In genomic region chr19:1855040-1855827, GRCh38 we compare ENCODE assay signal across 8 cellular contexts. TPM values are rescaled to one million over a fixed set of nuclear protein-coding genes. Genes with fewer than 3 reads are reported as not detected.
A peak's percentile ranks its signal among the peaks of the same experiment; 100 is the strongest.
DNase-seq lines count a peak whose midpoint lies in the region; ATAC-seq and TF ChIP-seq lines count a peak whose summit lies in the region.

No MANE protein-coding gene starts in this region.

- peak in 3 of 4 donors; percentile 21 to 85 (median 71) for TF ChIP-seq POLR2A in esophagus squamous epithelium (IDR thresholded peaks at IDR 0.05)

- H3K36me3 Mint-ChIP-seq in naive thymus-derived CD8-positive, alpha-beta T cell = no peaks in the 10 kb centered on the region

- intact Hi-C loops in esophagus squamous epithelium (cut with DNase I) = no loop called here

- H3K36me3 ChIP-seq in esophagus squamous epithelium = peaks cover 0 to 7% (median 0%) of the 10 kb centered on the region in 3 donors

- H3K4me1 ChIP-seq in esophagus squamous epithelium = peaks cover 73 to 93% (median 85%) of the 10 kb centered on the region in 3 donors

- H3K9me3 ChIP-seq in esophagus squamous epithelium = no peaks in the 10 kb centered on the region

- peaks cover 24 to 70% (median 67%) of the 10 kb centered on the region in 4 donors for H3K4me1 Mint-ChIP-seq in naive thymus-derived CD8-positive, alpha-beta T cell
- H3K4me1 Mint-ChIP-seq in stimulated activated naive CD8-positive, alpha-beta T cell treated with anti-CD3 and anti-CD28 coated beads, Interleukin-15, amount 100 ng/mL, for 72 hours = peaks cover 86% of the 10 kb centered on the region

- in situ Hi-C loops in GM13976 (cut with MboI; ENCODE audit: low sequenced_read_pairs, unreplicated experiment) = no loop called here

- H3K9me3 Mint-ChIP-seq in naive thymus-derived CD8-positive, alpha-beta T cell = no peaks in the 10 kb centered on the region
- H3K9me3 Mint-ChIP-seq in stimulated activated naive CD8-positive, alpha-beta T cell treated with anti-CD3 and anti-CD28 coated beads, Interleukin-15, amount 100 ng/mL, for 72 hours = no peaks in the 10 kb centered on the region

- 0 to 4% methylated on average over 5 to 18 of the region's 33 CpGs for WGBS in esophagus squamous epithelium, 2 donors

- H3K4me3 ChIP-seq in esophagus squamous epithelium = peak overlapping the region; percentile 14 to 78 (median 53)

- peak; percentile 95 for DNase-seq in GM13976 (ENCODE audit: low spot score)
- DNase-seq in OCI-M2 (lab: John Stamatoyannopoulos, UW; ENCODE audit: unreplicated experiment) = peak; percentile 34
- DNase-seq in activated T-cell treated with anti-CD3 and anti-CD28 coated beads, Interleukin-2, amount 50 U/mL, for 48 hours = peak; percentile 89 to 93
- DNase-seq in esophagus squamous epithelium (lab: John Stamatoyannopoulos, UW) = peak; percentile 66
- peak; percentile 65 to 92 (median 70) for DNase-seq in naive thymus-derived CD8-positive, alpha-beta T cell
- DNase-seq in stimulated activated naive CD8-positive, alpha-beta T cell treated with anti-CD3 and anti-CD28 coated beads, Interleukin-15, amount 100 ng/mL, for 72 hours = peak; percentile 81 to 90

- POLR2A ChIA-PET in naive thymus-derived CD8-positive, alpha-beta T cell (lab: Charles Lee) = interaction anchor here (0.6 to 4.9 kb wide), 12 partner anchors 9 to 295 kb away, joined by 3 to 35 read pairs (median 6); partner anchors contain the start of gene ABHD17A

- H3K27me3 ChIP-seq in esophagus squamous epithelium = no peaks in the 10 kb centered on the region

- H3K27ac Mint-ChIP-seq in naive thymus-derived CD8-positive, alpha-beta T cell = peak overlapping the region; percentile 84 to 98 (median 92)
- peak overlapping the region; percentile 59 to 85 for H3K27ac Mint-ChIP-seq in stimulated activated naive CD8-positive, alpha-beta T cell treated with anti-CD3 and anti-CD28 coated beads, Interleukin-15, amount 100 ng/mL, for 72 hours

- peak overlapping the region; percentile 92 to 97 (median 96) for H3K27ac ChIP-seq in esophagus squamous epithelium

- no peaks in the 10 kb centered on the region for H3K27me3 Mint-ChIP-seq in naive thymus-derived CD8-positive, alpha-beta T cell
- no peaks in the 10 kb centered on the region for H3K27me3 Mint-ChIP-seq in stimulated activated naive CD8-positive, alpha-beta T cell treated with anti-CD3 and anti-CD28 coated beads, Interleukin-15, amount 100 ng/mL, for 72 hours

- ATAC-seq in HG03095 (IDR thresholded peaks at IDR 0.05; ENCODE audit: unreplicated experiment) = peak; percentile 39
- ATAC-seq in naive thymus-derived CD8-positive, alpha-beta T cell = peak; percentile 49 to 54
- ATAC-seq in stimulated activated naive CD8-positive, alpha-beta T cell treated with anti-CD3 and anti-CD28 coated beads, Interleukin-15, amount 100 ng/mL, for 72 hours = peak; percentile 81
- ATAC-seq in GM21447 (IDR thresholded peaks at IDR 0.05; ENCODE audit: unreplicated experiment) = no peak

- peak overlapping the region; percentile 78 to 98 (median 85) for H3K4me3 Mint-ChIP-seq in naive thymus-derived CD8-positive, alpha-beta T cell
- H3K4me3 Mint-ChIP-seq in stimulated activated naive CD8-positive, alpha-beta T cell treated with anti-CD3 and anti-CD28 coated beads, Interleukin-15, amount 100 ng/mL, for 72 hours = peak overlapping the region; percentile 89 to 92

- TF ChIP-seq CTCF in GM13976 (IDR thresholded peaks at IDR 0.05; ENCODE audit: borderline replicate concordance, control extremely low read depth, extremely low read depth, insufficient read depth, missing control alignments) (no peak), esophagus squamous epithelium (IDR thresholded peaks at IDR 0.05) (peak in 2 of 6 experiments; percentile 5 to 10)

RNA-seq across cellular contexts. Expression of gene REXO1, which starts 7.0 kb away (rescaled TPM):
- 10 to 100 TPM in 3 of 4 donors, 1 to 10 TPM in 1; 7.5 to 16.4 (median 15.4) TPM for total RNA-seq in esophagus squamous epithelium
- total RNA-seq in naive thymus-derived CD8-positive, alpha-beta T cell = 10 to 100 TPM; 78.1 to 86.2 TPM
- 1 to 10 TPM; 2.7 to 6.8 (median 3.1) TPM for polyA plus RNA-seq in naive thymus-derived CD8-positive, alpha-beta T cell

RNA-seq across cellular contexts. Expression of gene KLF16, which starts 8.1 kb away (rescaled TPM):
- total RNA-seq in esophagus squamous epithelium = 10 to 100 TPM in 1 of 4 donors, 1 to 10 TPM in 3; 8.3 to 13.5 (median 9.1) TPM
- total RNA-seq in naive thymus-derived CD8-positive, alpha-beta T cell = 10 to 100 TPM; 18.5 to 19.9 TPM
- polyA plus RNA-seq in naive thymus-derived CD8-positive, alpha-beta T cell = under 1 TPM; 0.23 to 0.84 (median 0.36) TPM

RNA-seq across cellular contexts. Expression of gene ABHD17A, which starts 30.1 kb away (rescaled TPM):
- 10 to 100 TPM; 78.4 to 91.7 (median 82.9) TPM for total RNA-seq in esophagus squamous epithelium
- 100 to 1,000 TPM; 106 to 109 TPM for total RNA-seq in naive thymus-derived CD8-positive, alpha-beta T cell
- 100 to 1,000 TPM; 153 to 207 (median 155) TPM for polyA plus RNA-seq in naive thymus-derived CD8-positive, alpha-beta T cell

RNA-seq across cellular contexts. Expression of gene ATP8B3, which starts 43.2 kb away (rescaled TPM):
- total RNA-seq in esophagus squamous epithelium = 1 to 10 TPM in 2 of 4 donors, under 1 TPM in 2; 0.57 to 3.0 (median 1.4) TPM
- total RNA-seq in naive thymus-derived CD8-positive, alpha-beta T cell = 1 to 10 TPM; 1.6 to 1.8 TPM
- polyA plus RNA-seq in naive thymus-derived CD8-positive, alpha-beta T cell = 1 to 10 TPM in 1 of 3 donors, under 1 TPM in 2; 0.52 to 1.3 (median 0.59) TPM

RNA-seq across cellular contexts. Expression of gene ADAT3, which starts 50.0 kb away (rescaled TPM):
- 10 to 100 TPM in 2 of 4 donors, 1 to 10 TPM in 2; 4.7 to 20.4 (median 11.1) TPM for total RNA-seq in esophagus squamous epithelium
- 1 to 10 TPM; 4.2 to 4.5 TPM for total RNA-seq in naive thymus-derived CD8-positive, alpha-beta T cell
- 1 to 10 TPM; 1.9 to 3.6 (median 3.6) TPM for polyA plus RNA-seq in naive thymus-derived CD8-positive, alpha-beta T cell

Comparison
In these comparisons a context has a peak if more than half of its experiments do, and no peak if none do; other contexts are left out.
1. DNase-seq: peak in every context shown above with its lines; median percentile 95 in GM13976; 91 in activated T-cell treated with anti-CD3 and anti-CD28 coated beads, Interleukin-2, amount 50 U/mL, for 48 hours; 86 in stimulated activated naive CD8-positive, alpha-beta T cell treated with anti-CD3 and anti-CD28 coated beads, Interleukin-15, amount 100 ng/mL, for 72 hours; 70 in naive thymus-derived CD8-positive, alpha-beta T cell; 66 in esophagus squamous epithelium; 34 in OCI-M2.
2. RNA of gene REXO1, which starts 7.0 kb away (total RNA-seq): 78.1 to 86.2 TPM in naive thymus-derived CD8-positive, alpha-beta T cell; 7.5 to 16.4 TPM in esophagus squamous epithelium; every median in the first group is over 4 times any median in the second.